8 cellular contexts compared by ENCODE assay signal in the genomic region with DNA sequence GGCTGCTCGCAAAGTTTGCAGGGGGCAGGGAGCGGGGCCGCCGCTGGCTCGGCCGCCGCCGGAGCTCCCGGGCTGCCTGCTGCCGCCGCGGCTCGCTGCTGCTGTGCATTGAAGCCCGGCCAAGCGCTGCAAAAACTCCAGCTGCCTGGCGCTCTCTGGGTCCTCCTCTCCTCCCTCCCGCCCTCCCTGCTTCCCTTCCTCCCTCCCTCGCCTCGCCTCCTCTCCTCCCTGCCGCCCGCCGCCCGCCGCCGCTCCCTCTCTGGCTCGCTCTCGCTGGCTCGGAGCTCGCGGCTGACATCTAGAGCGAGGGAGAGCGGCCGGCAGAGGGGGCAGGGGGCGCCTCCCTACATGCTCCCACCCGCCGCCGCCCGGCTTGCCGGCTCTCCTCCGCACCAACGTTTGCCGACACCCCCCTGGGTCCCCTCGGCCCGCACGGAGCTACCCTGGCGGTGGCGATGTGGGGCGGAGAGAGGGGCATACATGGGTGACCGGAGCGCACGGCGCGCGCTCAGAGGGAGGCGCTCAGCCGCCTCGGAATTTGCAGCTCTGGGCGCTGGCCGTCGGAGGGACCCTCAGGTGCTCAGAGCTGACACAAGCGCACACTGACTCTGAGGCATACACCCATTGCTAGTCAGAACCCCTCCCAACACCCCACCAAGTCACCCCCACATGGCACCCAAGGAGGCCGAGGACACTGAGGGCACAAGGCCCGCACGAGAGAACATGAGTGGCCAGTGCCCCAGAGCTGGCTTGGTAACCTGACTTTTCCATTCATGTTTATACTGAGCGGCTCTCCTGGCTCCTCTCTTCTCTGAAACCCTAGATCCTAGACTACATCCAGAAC. TPM values are rescaled to one million over a fixed set of nuclear protein-coding genes. Genes with fewer than 3 reads are reported as not detected.
DNase-seq lines count a peak whose midpoint lies in the region; ATAC-seq and TF ChIP-seq lines count a peak whose summit lies in the region.

No MANE protein-coding gene starts in this region.

- H3K9ac ChIP-seq in PC-3 (ENCODE audit: low read length): no peak overlapping the region

- H3K27ac ChIP-seq in 22Rv1 (no peak overlapping the region), PC-3 (ENCODE audit: low read length) (no peak overlapping the region), thoracic aorta (peak overlapping the region in 1 of 2 donors; percentile 37)

- H3K27ac Mint-ChIP-seq in effector memory CD8-positive, alpha-beta T cell: no peak overlapping the region

- ATAC-seq in PC-3 (peak; percentile 25), thoracic aorta (ENCODE audit: insufficient number of reproducible peaks, low FRiP score, low read depth) (peak; percentile 44), GM18873 (IDR thresholded peaks at IDR 0.05; ENCODE audit: low FRiP score, unreplicated experiment) (no peak)
- peak; percentile 21 for ATAC-seq in effector memory CD8-positive, alpha-beta T cell (replicated peaks)

- no peak overlapping the region for H2AFZ ChIP-seq in PC-3 (ENCODE audit: low read length)

- H3K4me3 Mint-ChIP-seq in effector memory CD8-positive, alpha-beta T cell: peak overlapping the region; percentile 65 to 74

- no TSS peak for BruUV-seq in PC-3 (replicated peaks; lab: Mats Ljungman, UMichigan)

- in situ Hi-C loops in GM13976 (cut with MboI; ENCODE audit: low sequenced_read_pairs, unreplicated experiment): no loop called here

- H3K27me3 Mint-ChIP-seq in effector memory CD8-positive, alpha-beta T cell: peaks cover 76 to 87% of the 10 kb centered on the region in 2 donors

- H3K9me3 Mint-ChIP-seq in effector memory CD8-positive, alpha-beta T cell: no peaks in the 10 kb centered on the region

- H3K36me3 Mint-ChIP-seq in effector memory CD8-positive, alpha-beta T cell (ENCODE audit: insufficient read depth): peaks cover under 1% of the 10 kb centered on the region

- no peaks in the 10 kb centered on the region for H3K79me2 ChIP-seq in PC-3 (ENCODE audit: low read length)

- H3K27me3 ChIP-seq in PC-3 (ENCODE audit: low read length): peaks cover 32% of the 10 kb centered on the region
- no peaks in the 10 kb centered on the region for H3K27me3 ChIP-seq in thoracic aorta (replicated peaks; ENCODE audit: insufficient read depth)

- CTCF ChIA-PET in PC-3 (lab: Charles Lee): interaction anchor here (0.6 kb wide), 1 partner anchor 857 kb away, joined by 4 read pairs; no protein-coding TSS in a partner anchor

- peak; percentile 41 for DNase-seq in GM13976 (ENCODE audit: low spot score)
- peak; percentile 21 for DNase-seq in PC-3
- no peak for DNase-seq in effector memory CD8-positive, alpha-beta T cell
- DNase-seq in medulla oblongata (ENCODE audit: extremely low spot score): peak; percentile 66
- DNase-seq in thoracic aorta (ENCODE audit: low spot score): peak; percentile 20
- DNase-seq in stimulated activated CD4-positive, alpha-beta T cell treated with anti-CD3 and anti-CD28 coated beads, Interleukin-4, amount 100 ng/mL, for 1 hour: no peak

- peaks cover 5 to 20% of the 10 kb centered on the region in 2 donors for H3K4me1 Mint-ChIP-seq in effector memory CD8-positive, alpha-beta T cell (ENCODE audit: low read depth in 2 of 2)

- H3K4me3 ChIP-seq in PC-3 (ENCODE audit: low read length) (no peak overlapping the region), thoracic aorta (peak overlapping the region; percentile 75)

- TF ChIP-seq CTCF in 22Rv1 (IDR thresholded peaks at IDR 0.05): peak; percentile 41
- no peak for TF ChIP-seq CTCF in GM13976 (IDR thresholded peaks at IDR 0.05; ENCODE audit: borderline replicate concordance, control extremely low read depth, extremely low read depth, insufficient read depth, missing control alignments)
- peak; percentile 21; the same call in 1 of the 2 replicates for TF ChIP-seq CTCF in PC-3 (conservative IDR thresholded peaks at IDR 0.05; ENCODE audit: low read depth, low read length)
- no peak for TF ChIP-seq CTCF in thoracic aorta (IDR thresholded peaks at IDR 0.05)

- no peaks in the 10 kb centered on the region for H3K9me2 ChIP-seq in PC-3 (replicated peaks; ENCODE audit: low read length)

- peak overlapping the region; percentile 34; the same call in 1 of the 2 replicates for H3K4me2 ChIP-seq in PC-3 (ENCODE audit: low read length)

- intact Hi-C loops in PC-3 (cut with micrococcal nuclease): no loop called here

- H3K9me3 ChIP-seq in PC-3 (ENCODE audit: low read length): no peaks in the 10 kb centered on the region
- no peaks in the 10 kb centered on the region for H3K9me3 ChIP-seq in thoracic aorta

- H3K36me3 ChIP-seq in PC-3 (ENCODE audit: low read depth, low read length) (no peaks in the 10 kb centered on the region; the same call in 1 of the 2 replicates), thoracic aorta (no peaks in the 10 kb centered on the region)

- H4K20me1 ChIP-seq in PC-3 (ENCODE audit: low read length): no peaks in the 10 kb centered on the region

- H3F3A ChIP-seq in PC-3 (ENCODE audit: low read length, unreplicated experiment): no peaks in the 10 kb centered on the region

- POLR2A ChIA-PET in PC-3 (lab: Charles Lee; ENCODE audit: unreplicated experiment): no interaction called here

- H3K4me1 ChIP-seq in PC-3 (ENCODE audit: insufficient read depth, low read length) (peaks cover 4% of the 10 kb centered on the region; the same call in 1 of the 2 replicates), thoracic aorta (ENCODE audit: control insufficient read depth in 1 of 2, low read depth in 2 of 2) (peaks cover 4 to 36% of the 10 kb centered on the region in 2 donors)

RNA-seq across cellular contexts. Expression of gene PLXNA4, which starts 1.2 kb away (rescaled TPM):
- 1.2 TPM in 2 replicates for total RNA-seq in PC-3 (2014; rRNA removed)
- 10 to 100 TPM; 12.2 to 27.7 TPM for total RNA-seq in thoracic aorta

Comparison
In these comparisons a context has a peak if more than half of its experiments do, and no peak if none do; other contexts are left out.
1. CTCF ChIP-seq: peak in 22Rv1 (single experiment) and PC-3 (single experiment); none in GM13976 (single experiment) and thoracic aorta (single experiment).
2. DNase-seq: peak in GM13976 (single experiment), PC-3 (single experiment), medulla oblongata (single experiment) and thoracic aorta (single experiment); none in effector memory CD8-positive, alpha-beta T cell (0 of 3) and stimulated activated CD4-positive, alpha-beta T cell treated with anti-CD3 and anti-CD28 coated beads, Interleukin-4, amount 100 ng/mL, for 1 hour (single experiment).